In genomic region chr10:33807527-33808377, GRCh38 we compare ENCODE assay signal across 16 cellular contexts.
"Had no signal": no experiment of that assay in that cellular context is flagged by ENCODE, and none has a peak within 500 bp of the region (broad histone marks: within the 10 kb centered on the region; RNA-seq: fewer than 3 reads in every experiment).

No MANE protein-coding gene starts in this region.

- H3K9me3 ChIP-seq: breast epithelium had no signal

- H3K4me3 ChIP-seq: breast epithelium had no signal

- H3K27me3 Mint-ChIP-seq: activated CD4-positive, alpha-beta memory T cell treated with anti-CD3 and anti-CD28 coated beads for 36 hours; activated naive CD8-positive, alpha-beta T cell treated with anti-CD3 and anti-CD28 coated beads for 36 hours had no signal

- H3K4me3 Mint-ChIP-seq: activated CD4-positive, alpha-beta memory T cell treated with anti-CD3 and anti-CD28 coated beads for 36 hours; activated naive CD8-positive, alpha-beta T cell treated with anti-CD3 and anti-CD28 coated beads for 36 hours; natural killer cell had no signal

- DNase-seq: activated CD4-positive, alpha-beta memory T cell treated with anti-CD3 and anti-CD28 coated beads for 36 hours; activated CD4-positive, CD25-positive, alpha-beta regulatory T cell treated with anti-CD3 and anti-CD28 coated beads, Interleukin-2, amount 50 U/mL, for 72 hours; activated gamma-delta T cell; activated naive CD8-positive, alpha-beta T cell treated with anti-CD3 and anti-CD28 coated beads for 36 hours; activated T-cell treated with anti-CD3 and anti-CD28 coated beads, Interleukin-2, amount 50 U/mL, for 48 hours; mammary epithelial cell; natural killer cell; posterior cingulate gyrus; stimulated activated CD4-positive, alpha-beta T cell treated with anti-CD3 and anti-CD28 coated beads, Interleukin-12 subunit alpha, Interleukin-12 subunit beta, amount 100 ng/mL, for 4 hours; stimulated activated naive CD4-positive, alpha-beta T cell treated with Interleukin-2 at 50 U/mL for 16 hours; SW 1271 had no signal

- H3K27ac Mint-ChIP-seq: activated CD4-positive, alpha-beta memory T cell treated with anti-CD3 and anti-CD28 coated beads for 36 hours; activated naive CD8-positive, alpha-beta T cell treated with anti-CD3 and anti-CD28 coated beads for 36 hours; natural killer cell had no signal

- H3K27ac ChIP-seq: breast epithelium had no signal

- ATAC-seq: esophagus mucosa, natural killer cell, sciatic nerve had no signal

- H3K27me3 ChIP-seq: breast epithelium had no signal

- H3K4me1 Mint-ChIP-seq: activated naive CD8-positive, alpha-beta T cell treated with anti-CD3 and anti-CD28 coated beads for 36 hours; natural killer cell had no signal

- H3K9me3 Mint-ChIP-seq: activated CD4-positive, alpha-beta memory T cell treated with anti-CD3 and anti-CD28 coated beads for 36 hours; activated naive CD8-positive, alpha-beta T cell treated with anti-CD3 and anti-CD28 coated beads for 36 hours; natural killer cell had no signal

- H3K36me3 Mint-ChIP-seq: activated CD4-positive, alpha-beta memory T cell treated with anti-CD3 and anti-CD28 coated beads for 36 hours; activated naive CD8-positive, alpha-beta T cell treated with anti-CD3 and anti-CD28 coated beads for 36 hours; natural killer cell had no signal

- FAIRE-seq: endometrium, islet of Langerhans had no signal

- H3K4me1 ChIP-seq: breast epithelium had no signal

- H3K36me3 ChIP-seq: breast epithelium had no signal
